In genomic region chr11:2428322-2428795, GRCh38 we compare ENCODE assay signal across 9 cellular contexts. TPM values are rescaled to one million over a fixed set of nuclear protein-coding genes. Genes with fewer than 3 reads are reported as not detected.
DNase-seq lines count a peak whose midpoint lies in the region; ATAC-seq and TF ChIP-seq lines count a peak whose summit lies in the region.
"Had no signal": no experiment of that assay in that cellular context is flagged by ENCODE, and none has a peak within 500 bp of the region (broad histone marks: within the 10 kb centered on the region; RNA-seq: fewer than 3 reads in every experiment).

No MANE protein-coding gene starts in this region.

- DNase-seq in AG09309 (ENCODE audit: low read depth): no peak
- DNase-seq in H9: peak; percentile 74
- DNase-seq in activated T-helper 1 cell treated with anti-CD3 and anti-CD28 coated beads, Interleukin-2, amount 50 U/mL, for 16 hours (ENCODE audit: low read depth in 1 of 2, low spot score in 1 of 2): peak; percentile 79 to 86
- peak in 1 of 2 donors; percentile 17 for DNase-seq in foreskin keratinocyte
- DNase-seq in type B pancreatic cell (ENCODE audit: extremely low spot score, unreplicated experiment): no peak

- H3K9ac ChIP-seq in H9 (ENCODE audit: extremely low read depth, insufficient read length, low read length) (no peak overlapping the region), OCI-LY3 (ENCODE audit: low read length) (no peak overlapping the region), parathyroid adenoma (no peak overlapping the region)

- peaks cover 24% of the 10 kb centered on the region for H3K27me3 Mint-ChIP-seq in H9 (ENCODE audit: low read depth)
- peaks cover 6% of the 10 kb centered on the region for H3K27me3 Mint-ChIP-seq in type B pancreatic cell
- H3K27me3 Mint-ChIP-seq: stimulated activated naive CD8-positive, alpha-beta T cell treated with anti-CD3 and anti-CD28 coated beads, Interleukin-15, Interleukin-2, amounts not matched to agents 100 ng/mL and 50 ng/mL, for 24 hours had no signal

- ATAC-seq in foreskin keratinocyte (peak; percentile 56), HG02981 (IDR thresholded peaks at IDR 0.05; ENCODE audit: unreplicated experiment) (no peak)

- TF ChIP-seq CTCF in AG09309 (IDR thresholded peaks at IDR 0.05; ENCODE audit: control insufficient read depth, insufficient read depth, low read depth, low read length, missing control alignments) (peak; percentile 89), H9 (conservative IDR thresholded peaks at IDR 0.05) (peak; percentile 88), OCI-LY3 (IDR thresholded peaks at IDR 0.05; ENCODE audit: low read depth, low read length) (peak; percentile 90), foreskin keratinocyte (conservative IDR thresholded peaks at IDR 0.05) (peak; percentile 87), parathyroid adenoma (IDR thresholded peaks at IDR 0.05) (peak; percentile 87), type B pancreatic cell (conservative IDR thresholded peaks at IDR 0.05) (peak; percentile 79)

- H3K4me1 ChIP-seq in H9 (ENCODE audit: insufficient read depth, low read length): no peaks in the 10 kb centered on the region
- H3K4me1 ChIP-seq in OCI-LY3 (ENCODE audit: low read length): no peaks in the 10 kb centered on the region
- H3K4me1 ChIP-seq in foreskin keratinocyte: no peaks in the 10 kb centered on the region
- no peaks in the 10 kb centered on the region for H3K4me1 ChIP-seq in parathyroid adenoma

- no peaks in the 10 kb centered on the region; the same call in 1 of the 2 replicates for H3K27me3 ChIP-seq in H9 (ENCODE audit: insufficient read depth, low read length)
- no peaks in the 10 kb centered on the region for H3K27me3 ChIP-seq in OCI-LY3 (ENCODE audit: low read depth, low read length)
- no peaks in the 10 kb centered on the region for H3K27me3 ChIP-seq in foreskin keratinocyte
- H3K27me3 ChIP-seq in parathyroid adenoma (ENCODE audit: control insufficient read depth, insufficient read depth, low read length): no peaks in the 10 kb centered on the region

- H3K36me3 Mint-ChIP-seq in H9 (ENCODE audit: insufficient read depth in 1 of 3, low read depth in 3 of 3) (no peaks in the 10 kb centered on the region), type B pancreatic cell (no peaks in the 10 kb centered on the region)

- H3K23ac ChIP-seq in H9 (ENCODE audit: insufficient read length, low read depth, low read length): no peak overlapping the region

- no peak overlapping the region for H2BK5ac ChIP-seq in H9 (ENCODE audit: insufficient read length, low read length)

- no peaks in the 10 kb centered on the region for H3K23me2 ChIP-seq in H9 (ENCODE audit: insufficient read length, low read depth, low read length, poor library complexity, severe bottlenecking)

- no peaks in the 10 kb centered on the region for H3K79me1 ChIP-seq in H9 (ENCODE audit: insufficient read depth, low read depth, low read length, poor library complexity, severe bottlenecking)

- H3K4me1 Mint-ChIP-seq in H9: no peaks in the 10 kb centered on the region
- H3K4me1 Mint-ChIP-seq in type B pancreatic cell (ENCODE audit: unreplicated experiment): no peaks in the 10 kb centered on the region

- H2AFZ ChIP-seq in H9 (ENCODE audit: low read length) (no peak overlapping the region), OCI-LY3 (ENCODE audit: low read depth, low read length) (no peak overlapping the region), parathyroid adenoma (no peak overlapping the region)

- H3K4ac ChIP-seq in H9 (ENCODE audit: low read depth, low read length): no peak overlapping the region

- no peak overlapping the region for H3K4me3 Mint-ChIP-seq in H9
- H3K4me3 Mint-ChIP-seq in type B pancreatic cell: no peak overlapping the region
- H3K4me3 Mint-ChIP-seq: stimulated activated naive CD8-positive, alpha-beta T cell treated with anti-CD3 and anti-CD28 coated beads, Interleukin-15, Interleukin-2, amounts not matched to agents 100 ng/mL and 50 ng/mL, for 24 hours had no signal

- no peaks in the 10 kb centered on the region for H3K36me3 ChIP-seq in OCI-LY3 (replicated peaks; ENCODE audit: low read depth, low read length)
- no peaks in the 10 kb centered on the region for H3K36me3 ChIP-seq in parathyroid adenoma (ENCODE audit: control insufficient read depth, insufficient read depth, low read length)

- no peak overlapping the region for H2BK12ac ChIP-seq in H9 (ENCODE audit: insufficient read length, low read depth, low read length)

- no peaks in the 10 kb centered on the region; a peak in 2 of 5 replicates for H3K9me3 Mint-ChIP-seq in H9
- no peaks in the 10 kb centered on the region for H3K9me3 Mint-ChIP-seq in type B pancreatic cell
- H3K9me3 Mint-ChIP-seq: stimulated activated naive CD8-positive, alpha-beta T cell treated with anti-CD3 and anti-CD28 coated beads, Interleukin-15, Interleukin-2, amounts not matched to agents 100 ng/mL and 50 ng/mL, for 24 hours had no signal

- WGBS in H9 (ENCODE audit: extremely low coverage, insufficient read length, low lambda C conversion rate): 100% methylated on average over 1 of the region's 8 CpGs

- H3K27ac Mint-ChIP-seq in H9 (no peak overlapping the region), type B pancreatic cell (no peak overlapping the region)
- H3K27ac Mint-ChIP-seq: stimulated activated naive CD8-positive, alpha-beta T cell treated with anti-CD3 and anti-CD28 coated beads, Interleukin-15, Interleukin-2, amounts not matched to agents 100 ng/mL and 50 ng/mL, for 24 hours had no signal

- H4K91ac ChIP-seq in H9 (ENCODE audit: insufficient read length, low read depth, low read length): no peak overlapping the region

- H3K18ac ChIP-seq in H9 (ENCODE audit: insufficient read length, low read depth, low read length): no peak overlapping the region

- no peak overlapping the region for H4K5ac ChIP-seq in H9 (ENCODE audit: insufficient read length, low read depth, low read length)

- H3K4me3 ChIP-seq in AG09309 (ENCODE audit: control insufficient read depth, low read depth, low read length): no peak overlapping the region
- H3K4me3 ChIP-seq in OCI-LY3 (ENCODE audit: low read length): no peak overlapping the region
- no peak overlapping the region for H3K4me3 ChIP-seq in parathyroid adenoma (ENCODE audit: low read depth, low read length)

- H2BK120ac ChIP-seq in H9 (ENCODE audit: low read depth, low read length, poor library complexity, severe bottlenecking): no peak overlapping the region

- H2BK15ac ChIP-seq in H9 (ENCODE audit: low read depth, low read length): no peak overlapping the region

- H3T11ph ChIP-seq in H9 (ENCODE audit: low read length): no peak overlapping the region

- H3K79me2 ChIP-seq in H9 (ENCODE audit: insufficient read depth, low read length) (no peaks in the 10 kb centered on the region), OCI-LY3 (ENCODE audit: low read length) (no peaks in the 10 kb centered on the region), parathyroid adenoma (no peaks in the 10 kb centered on the region)

- H3K14ac ChIP-seq in H9 (ENCODE audit: insufficient read depth, low read length): no peak overlapping the region

- no peak overlapping the region for H2BK20ac ChIP-seq in H9 (ENCODE audit: low read depth, low read length, poor library complexity, severe bottlenecking)

- H3K9me3 ChIP-seq in H9 (ENCODE audit: control insufficient read depth, low read depth, low read length) (no peaks in the 10 kb centered on the region), OCI-LY3 (ENCODE audit: insufficient read depth, low read length) (no peaks in the 10 kb centered on the region), parathyroid adenoma (ENCODE audit: control insufficient read depth, low read length) (no peaks in the 10 kb centered on the region)

- H3K4me2 ChIP-seq in H9 (ENCODE audit: insufficient read depth, insufficient read length, low read length) (no peak overlapping the region), OCI-LY3 (ENCODE audit: low read length) (no peak overlapping the region), parathyroid adenoma (ENCODE audit: low read length) (no peak overlapping the region)

- H4K8ac ChIP-seq in H9 (replicated peaks; ENCODE audit: insufficient read length, low read depth, low read length): no peak overlapping the region

- H2AK5ac ChIP-seq in H9 (ENCODE audit: insufficient read length, low read length): no peak overlapping the region

- H3K56ac ChIP-seq in H9 (ENCODE audit: insufficient read length, low read depth, low read length): no peak overlapping the region

- H4K20me1 ChIP-seq in H9 (ENCODE audit: control insufficient read depth, insufficient read depth, insufficient read length) (no peaks in the 10 kb centered on the region), OCI-LY3 (ENCODE audit: insufficient read depth, low read length) (no peaks in the 10 kb centered on the region)

- H3K27ac ChIP-seq in H9 (ENCODE audit: insufficient read length, low read depth, low read length): no peak overlapping the region
- no peak overlapping the region for H3K27ac ChIP-seq in OCI-LY3 (ENCODE audit: low read length)
- H3K27ac ChIP-seq in foreskin keratinocyte: no peak overlapping the region
- H3K27ac ChIP-seq in parathyroid adenoma: no peak overlapping the region

RNA-seq across cellular contexts. Expression of gene TRPM5, which starts 16.0 kb away (rescaled TPM):
- total RNA-seq in H9 (2021): 0.09 TPM in 1 of 2 replicates, not detected in the other
- total RNA-seq in foreskin keratinocyte: not detected in 2 replicates
- polyA plus RNA-seq in foreskin keratinocyte: not detected in 2 replicates
- total RNA-seq in type B pancreatic cell (ENCODE audit: low replicate concordance): 0.21 and 0.46 TPM in 2 replicates

RNA-seq across cellular contexts. Expression of gene KCNQ1, which starts 16.4 kb away (rescaled TPM):
- total RNA-seq in H9 (2021): 2.2 and 2.3 TPM in 2 replicates
- not detected in 2 replicates for total RNA-seq in foreskin keratinocyte
- not detected in 2 replicates for polyA plus RNA-seq in foreskin keratinocyte
- total RNA-seq in type B pancreatic cell (ENCODE audit: low replicate concordance): 3.7 and 4.8 TPM in 2 replicates

RNA-seq across cellular contexts. Expression of gene TSSC4, which starts 27.8 kb away (rescaled TPM):
- total RNA-seq in H9 (2021) (51.0 and 59.4 TPM in 2 replicates), foreskin keratinocyte (66.7 and 70.1 TPM in 2 replicates), type B pancreatic cell (ENCODE audit: low replicate concordance) (59.0 and 59.7 TPM in 2 replicates)
- polyA plus RNA-seq in foreskin keratinocyte: 58.5 and 64.5 TPM in 2 replicates

RNA-seq across cellular contexts. Expression of gene CD81, which starts 51.2 kb away (rescaled TPM):
- total RNA-seq in H9 (2021): 246 and 250 TPM in 2 replicates
- total RNA-seq in foreskin keratinocyte: 240 and 248 TPM in 2 replicates
- 454 and 491 TPM in 2 replicates for polyA plus RNA-seq in foreskin keratinocyte
- total RNA-seq in type B pancreatic cell (ENCODE audit: low replicate concordance): 350 and 438 TPM in 2 replicates

Comparison
In these comparisons a context has a peak if more than half of its experiments do, and no peak if none do; other contexts are left out.
1. DNase-seq: peak in H9 (single experiment) and activated T-helper 1 cell treated with anti-CD3 and anti-CD28 coated beads, Interleukin-2, amount 50 U/mL, for 16 hours (2 of 2); none in AG09309 (single experiment) and type B pancreatic cell (single experiment).
2. Peak in every context shown above with its lines, with median percentiles within 50 percentile points of each other: CTCF ChIP-seq.